Comparison of ENCODE assay signal across 9 cellular contexts in the genomic region with DNA sequence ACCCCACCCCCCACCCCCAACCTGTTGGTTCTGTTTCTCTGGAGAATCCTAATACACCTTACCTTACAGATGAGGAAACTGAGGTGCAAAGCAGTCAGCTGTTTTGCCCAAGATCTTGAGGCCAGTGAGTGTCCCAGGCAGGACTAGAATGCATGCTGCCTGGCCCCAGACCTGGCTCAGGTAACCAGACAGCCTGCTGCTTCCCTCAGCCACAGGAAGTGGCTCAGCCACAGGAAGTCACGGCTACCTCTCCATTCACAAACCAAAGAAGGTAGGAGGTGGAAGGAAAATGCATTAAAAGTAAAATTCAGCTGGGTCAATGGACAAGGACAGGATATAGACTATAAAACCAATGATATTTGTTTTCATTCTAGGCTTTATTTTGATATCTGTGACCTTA.
A peak's percentile ranks its signal among the peaks of the same experiment; 100 is the strongest.
DNase-seq lines count a peak whose midpoint lies in the region.
"Had no signal": no experiment of that assay in that cellular context is flagged by ENCODE, and none has a peak within 500 bp of the region (broad histone marks: within the 10 kb centered on the region; RNA-seq: fewer than 3 reads in every experiment).

No MANE protein-coding gene starts in this region.

- peaks cover 40% of the 10 kb centered on the region for H3K4me1 ChIP-seq in CD8-positive, alpha-beta memory T cell (ENCODE audit: insufficient read depth, low read length)
- H3K4me1 ChIP-seq in neuronal stem cell (ENCODE audit: control insufficient read depth in 2 of 2, insufficient read depth in 1 of 2, low read depth in 1 of 2, low read length in 2 of 2), result peaks cover 12 to 13% of the 10 kb centered on the region in 2 donors

- H3K27me3 ChIP-seq in CD8-positive, alpha-beta memory T cell (ENCODE audit: insufficient read depth, low read length, poor library complexity, severe bottlenecking), result no peaks in the 10 kb centered on the region
- H3K27me3 ChIP-seq in neuronal stem cell (ENCODE audit: control insufficient read depth in 3 of 3, insufficient read depth in 3 of 3, low read depth in 1 of 3, low read length in 3 of 3), result peaks cover 0 to 34% (median 0%) of the 10 kb centered on the region in 3 experiments

- DNase-seq in CD8-positive, alpha-beta memory T cell, result peak; percentile 11 to 67 (median 47)
- peak; percentile 28 for DNase-seq in NCI-H69 (lab: John Stamatoyannopoulos, UW)
- peak; percentile 53 for DNase-seq in activated T-helper 1 cell treated with anti-CD3 and anti-CD28 coated beads, Interleukin-12 subunit alpha, Interleukin-12 subunit beta, Interleukin-2, Interleukin-4 antibody, amounts not matched to agents 30 ng/mL and 10 ng/mL and 1 ng/mL, durations not matched to agents 14 hours and 24 hours and 36 hours (ENCODE audit: low spot score)
- no peak for DNase-seq in neuronal stem cell (ENCODE audit: low spot score)
- DNase-seq in foreskin melanocyte, result no peak
- no peak for DNase-seq in NCI-H748 (lab: John Stamatoyannopoulos, UW; ENCODE audit: unreplicated experiment)
- no peak for DNase-seq in NOMO-1 treated with dmso at 0.1 percent for 144 hours (lab: John Stamatoyannopoulos, UW; ENCODE audit: unreplicated experiment)
- no peak for DNase-seq in NCI-H446 treated with DMSO at 0.1 percent for 48 hours (lab: John Stamatoyannopoulos, UW)
- DNase-seq: kidney glomerular epithelial cell had no signal

- no peak overlapping the region for H3K4ac ChIP-seq in neuronal stem cell (ENCODE audit: low read length)

- peak overlapping the region; percentile 37 to 89 (median 72) for H3K27ac Mint-ChIP-seq in CD8-positive, alpha-beta memory T cell
- H3K27ac Mint-ChIP-seq in activated T-helper 1 cell treated with anti-CD3 and anti-CD28 coated beads, Interleukin-12 subunit alpha, Interleukin-12 subunit beta, Interleukin-2, Interleukin-4 antibody, amounts not matched to agents 30 ng/mL and 10 ng/mL and 1 ng/mL, durations not matched to agents 14 hours and 24 hours and 36 hours, result peak overlapping the region; percentile 86

- no peak overlapping the region for H2BK12ac ChIP-seq in neuronal stem cell (ENCODE audit: low read length)

- no peak overlapping the region for H2BK120ac ChIP-seq in neuronal stem cell (ENCODE audit: low read depth, low read length)

- no peak overlapping the region for H3K4me2 ChIP-seq in neuronal stem cell (ENCODE audit: insufficient read depth, low read length, poor library complexity, severe bottlenecking)

- peak overlapping the region; percentile 56 for H4K91ac ChIP-seq in neuronal stem cell (ENCODE audit: low read depth, low read length, poor library complexity)

- no peaks in the 10 kb centered on the region for H3K9me3 ChIP-seq in CD8-positive, alpha-beta memory T cell (ENCODE audit: low read length)
- H3K9me3 ChIP-seq in neuronal stem cell (replicated peaks in 1 of 2; ENCODE audit: control insufficient read depth in 2 of 2, insufficient read depth in 1 of 2, low read depth in 1 of 2, low read length in 2 of 2), result no peaks in the 10 kb centered on the region

- H3K36me3 ChIP-seq in CD8-positive, alpha-beta memory T cell (ENCODE audit: insufficient read depth, low read length), result no peaks in the 10 kb centered on the region
- H3K36me3 ChIP-seq in neuronal stem cell (replicated peaks in 1 of 2; ENCODE audit: control insufficient read depth in 2 of 2, insufficient read depth in 2 of 2, low read length in 2 of 2), result no peaks in the 10 kb centered on the region

- no peak overlapping the region for H3K23ac ChIP-seq in neuronal stem cell (ENCODE audit: low read depth, low read length, poor library complexity)

- H3K9ac ChIP-seq in neuronal stem cell (ENCODE audit: low read depth, low read length, poor library complexity), result no peak overlapping the region

- no peaks in the 10 kb centered on the region for H3K9me3 Mint-ChIP-seq in CD8-positive, alpha-beta memory T cell
- no peaks in the 10 kb centered on the region for H3K9me3 Mint-ChIP-seq in activated T-helper 1 cell treated with anti-CD3 and anti-CD28 coated beads, Interleukin-12 subunit alpha, Interleukin-12 subunit beta, Interleukin-2, Interleukin-4 antibody, amounts not matched to agents 30 ng/mL and 10 ng/mL and 1 ng/mL, durations not matched to agents 14 hours and 24 hours and 36 hours

- peaks cover 44 to 45% (median 44%) of the 10 kb centered on the region in 3 donors for H3K4me1 Mint-ChIP-seq in CD8-positive, alpha-beta memory T cell
- peaks cover 65% of the 10 kb centered on the region for H3K4me1 Mint-ChIP-seq in activated T-helper 1 cell treated with anti-CD3 and anti-CD28 coated beads, Interleukin-12 subunit alpha, Interleukin-12 subunit beta, Interleukin-2, Interleukin-4 antibody, amounts not matched to agents 30 ng/mL and 10 ng/mL and 1 ng/mL, durations not matched to agents 14 hours and 24 hours and 36 hours (ENCODE audit: low read depth)

- intact Hi-C loops in activated T-helper 1 cell treated with anti-CD3 and anti-CD28 coated beads, Interleukin-12 subunit alpha, Interleukin-12 subunit beta, Interleukin-2, Interleukin-4 antibody, amounts not matched to agents 30 ng/mL and 10 ng/mL and 1 ng/mL, durations not matched to agents 14 hours and 24 hours and 36 hours (cut with micrococcal nuclease), result loop anchor here (1.0 to 10.0 kb wide), 3 partner anchors 26 to 612 kb away; partner anchors contain the start of gene JARID2

- no peak overlapping the region for H3K14ac ChIP-seq in neuronal stem cell (ENCODE audit: low read length)

- no peak overlapping the region for H2AK5ac ChIP-seq in neuronal stem cell (ENCODE audit: low read depth, low read length)

- WGBS in neuronal stem cell (ENCODE audit: extremely low coverage in 2 of 2, insufficient read length in 2 of 2, insufficient replicate concordance in 1 of 2), 2 donors, result no CpG with 5 or more reads among the region's 1 CpG

- H3K36me3 Mint-ChIP-seq in CD8-positive, alpha-beta memory T cell, result no peaks in the 10 kb centered on the region
- no peaks in the 10 kb centered on the region for H3K36me3 Mint-ChIP-seq in activated T-helper 1 cell treated with anti-CD3 and anti-CD28 coated beads, Interleukin-12 subunit alpha, Interleukin-12 subunit beta, Interleukin-2, Interleukin-4 antibody, amounts not matched to agents 30 ng/mL and 10 ng/mL and 1 ng/mL, durations not matched to agents 14 hours and 24 hours and 36 hours (ENCODE audit: low read depth)

- H3K18ac ChIP-seq in neuronal stem cell (ENCODE audit: low read length), result peak overlapping the region; percentile 50

- CTCF ChIA-PET in CD8-positive, alpha-beta memory T cell (lab: Charles Lee), result interaction anchor here (1.8 kb wide), 1 partner anchor 11 kb away, joined by 4 read pairs; no protein-coding TSS in a partner anchor

- H3K27me3 Mint-ChIP-seq in CD8-positive, alpha-beta memory T cell, result peaks cover 4 to 10% of the 10 kb centered on the region in 2 donors
- peaks cover 14% of the 10 kb centered on the region for H3K27me3 Mint-ChIP-seq in activated T-helper 1 cell treated with anti-CD3 and anti-CD28 coated beads, Interleukin-12 subunit alpha, Interleukin-12 subunit beta, Interleukin-2, Interleukin-4 antibody, amounts not matched to agents 30 ng/mL and 10 ng/mL and 1 ng/mL, durations not matched to agents 14 hours and 24 hours and 36 hours (ENCODE audit: insufficient read depth)

- no peak overlapping the region for H2AFZ ChIP-seq in neuronal stem cell (ENCODE audit: low read length)

- H3K79me1 ChIP-seq in neuronal stem cell (ENCODE audit: low read depth, low read length), result no peaks in the 10 kb centered on the region

- H3K27ac ChIP-seq in CD8-positive, alpha-beta memory T cell (ENCODE audit: low read depth, low read length), result no peak overlapping the region
- no peak overlapping the region for H3K27ac ChIP-seq in neuronal stem cell (replicated peaks; ENCODE audit: low read length)

- H3K4me3 ChIP-seq in CD8-positive, alpha-beta memory T cell (ENCODE audit: low read length), result peak overlapping the region; percentile 16
- no peak overlapping the region for H3K4me3 ChIP-seq in neuronal stem cell (ENCODE audit: low read length in 2 of 2)

- H3K4me3 Mint-ChIP-seq in CD8-positive, alpha-beta memory T cell, result peak overlapping the region; percentile 2 to 92 (median 83)
- peak overlapping the region; percentile 71 for H3K4me3 Mint-ChIP-seq in activated T-helper 1 cell treated with anti-CD3 and anti-CD28 coated beads, Interleukin-12 subunit alpha, Interleukin-12 subunit beta, Interleukin-2, Interleukin-4 antibody, amounts not matched to agents 30 ng/mL and 10 ng/mL and 1 ng/mL, durations not matched to agents 14 hours and 24 hours and 36 hours

- H2BK5ac ChIP-seq in neuronal stem cell (ENCODE audit: low read length), result no peak overlapping the region

- POLR2A ChIA-PET in CD8-positive, alpha-beta memory T cell (lab: Charles Lee), result no interaction called here

- no peak overlapping the region for H4K8ac ChIP-seq in neuronal stem cell (ENCODE audit: low read depth, low read length)

- no peak overlapping the region for H2BK15ac ChIP-seq in neuronal stem cell (ENCODE audit: low read length)

Comparison
In these comparisons a context has a peak if more than half of its experiments do, and no peak if none do; other contexts are left out.
1. DNase-seq: peak in CD8-positive, alpha-beta memory T cell (5 of 5), NCI-H69 (single experiment) and activated T-helper 1 cell treated with anti-CD3 and anti-CD28 coated beads, Interleukin-12 subunit alpha, Interleukin-12 subunit beta, Interleukin-2, Interleukin-4 antibody, amounts not matched to agents 30 ng/mL and 10 ng/mL and 1 ng/mL, durations not matched to agents 14 hours and 24 hours and 36 hours (single experiment); none in neuronal stem cell (single experiment), foreskin melanocyte (single experiment), NCI-H748 (single experiment), NOMO-1 treated with dmso at 0.1 percent for 144 hours (single experiment) and NCI-H446 treated with DMSO at 0.1 percent for 48 hours (single experiment).